Comparison of ENCODE assay signal across 12 cellular contexts in the genomic region with DNA sequence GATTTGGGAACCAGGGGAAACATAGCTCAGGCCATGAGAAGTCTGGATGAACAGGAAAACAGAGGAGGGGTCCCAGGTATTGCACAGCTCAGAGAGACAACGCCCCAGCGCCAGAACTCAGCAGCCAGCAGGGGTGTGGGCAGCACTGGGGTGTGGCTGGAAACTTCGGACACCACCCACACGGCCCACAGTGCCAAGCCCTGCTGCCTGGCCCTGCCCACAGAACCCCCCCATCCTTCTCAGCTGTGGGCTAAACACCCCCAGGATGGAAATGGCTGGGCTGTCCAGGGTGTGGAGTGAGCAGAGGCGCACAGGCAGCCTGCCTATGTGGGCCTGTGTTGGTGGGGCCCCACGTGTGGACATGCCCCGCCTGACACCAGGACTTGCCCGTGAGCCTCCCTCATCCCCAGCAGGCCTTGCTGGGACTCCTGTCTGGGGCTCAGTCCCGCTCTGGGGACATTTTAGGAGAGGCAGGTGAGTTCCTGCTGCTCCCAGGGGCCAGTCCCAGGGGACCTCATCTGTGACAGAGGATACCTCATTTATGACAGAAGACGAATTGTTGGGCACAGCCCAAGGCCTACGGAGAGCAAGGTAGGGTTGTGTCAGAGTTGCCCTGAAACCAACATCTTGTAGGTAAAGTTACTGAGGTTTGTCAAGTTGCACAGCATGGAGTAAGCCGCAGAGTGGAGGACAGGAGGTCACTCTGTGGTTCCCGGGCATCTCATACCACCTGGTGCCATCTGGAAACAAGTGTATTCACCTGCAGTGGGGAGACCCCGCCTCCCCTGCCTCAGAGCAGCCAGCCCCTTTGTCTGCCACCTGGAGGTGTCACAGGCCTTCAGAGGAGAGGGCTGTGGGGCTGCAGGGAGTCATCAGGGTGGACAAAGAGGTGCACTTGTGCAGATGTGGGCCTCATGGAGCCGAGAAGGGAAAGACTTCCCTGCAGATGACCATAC.
A peak's percentile ranks its signal among the peaks of the same experiment; 100 is the strongest.
DNase-seq lines count a peak whose midpoint lies in the region; ATAC-seq lines count a peak whose summit lies in the region.
"Had no signal": no experiment of that assay in that cellular context is flagged by ENCODE, and none has a peak within 500 bp of the region (broad histone marks: within the 10 kb centered on the region; RNA-seq: fewer than 3 reads in every experiment).

No MANE protein-coding gene starts in this region.

- peaks cover 56% of the 10 kb centered on the region for H3K4me1 Mint-ChIP-seq in activated CD4-positive, alpha-beta T cell treated with anti-CD3 and anti-CD28 coated beads for 36 hours
- peaks cover 62% of the 10 kb centered on the region for H3K4me1 Mint-ChIP-seq in stimulated activated naive CD8-positive, alpha-beta T cell treated with anti-CD3 and anti-CD28 coated beads, Interleukin-15, Interleukin-2, amounts not matched to agents 100 ng/mL and 50 ng/mL, for 24 hours (ENCODE audit: low read depth)

- H3K27ac ChIP-seq in esophagus (ENCODE audit: low read depth in 2 of 2, low read length in 1 of 2) = peak overlapping the region; percentile 76 to 85
- H3K27ac ChIP-seq: left lung, parathyroid adenoma had no signal

- intact Hi-C loops in activated CD4-positive, alpha-beta T cell treated with anti-CD3 and anti-CD28 coated beads for 36 hours (cut with DNase I, micrococcal nuclease) = loop anchor here (1.0 kb wide), 5 partner anchors 8 to 47 kb away; no protein-coding TSS in a partner anchor

- peaks cover 5% of the 10 kb centered on the region for H3K36me3 Mint-ChIP-seq in activated CD4-positive, alpha-beta T cell treated with anti-CD3 and anti-CD28 coated beads for 36 hours (ENCODE audit: low read depth)
- H3K36me3 Mint-ChIP-seq in stimulated activated naive CD8-positive, alpha-beta T cell treated with anti-CD3 and anti-CD28 coated beads, Interleukin-15, Interleukin-2, amounts not matched to agents 100 ng/mL and 50 ng/mL, for 24 hours (ENCODE audit: low read depth) = no peaks in the 10 kb centered on the region

- peak; percentile 21 for ATAC-seq in activated CD4-positive, alpha-beta T cell treated with anti-CD3 and anti-CD28 coated beads for 36 hours
- ATAC-seq in GM18858 (IDR thresholded peaks at IDR 0.05; ENCODE audit: unreplicated experiment) = no peak
- ATAC-seq: left lung had no signal

- H3K4me3 ChIP-seq in esophagus (ENCODE audit: low read depth in 1 of 2, low read length in 2 of 2) = no peak overlapping the region
- H3K4me3 ChIP-seq: left lung had no signal

- no peaks in the 10 kb centered on the region for H3K36me3 ChIP-seq in esophagus (ENCODE audit: control insufficient read depth in 2 of 2, insufficient read depth in 2 of 2, low read length in 1 of 2)
- H3K36me3 ChIP-seq: left lung had no signal

- 72 to 79% methylated on average over 15 of the region's 15 CpGs for WGBS in esophagus, 2 donors

- H3K27ac Mint-ChIP-seq in activated CD4-positive, alpha-beta T cell treated with anti-CD3 and anti-CD28 coated beads for 36 hours = peak overlapping the region; percentile 99
- peak overlapping the region; percentile 98 for H3K27ac Mint-ChIP-seq in stimulated activated naive CD8-positive, alpha-beta T cell treated with anti-CD3 and anti-CD28 coated beads, Interleukin-15, Interleukin-2, amounts not matched to agents 100 ng/mL and 50 ng/mL, for 24 hours

- peak overlapping the region; percentile 22 for H3K4me3 Mint-ChIP-seq in activated CD4-positive, alpha-beta T cell treated with anti-CD3 and anti-CD28 coated beads for 36 hours
- H3K4me3 Mint-ChIP-seq in stimulated activated naive CD8-positive, alpha-beta T cell treated with anti-CD3 and anti-CD28 coated beads, Interleukin-15, Interleukin-2, amounts not matched to agents 100 ng/mL and 50 ng/mL, for 24 hours = peak overlapping the region; percentile 62

- H3K9me3 ChIP-seq in esophagus (ENCODE audit: control insufficient read depth in 2 of 2, insufficient read depth in 1 of 2, low read depth in 1 of 2, low read length in 1 of 2) = no peaks in the 10 kb centered on the region
- H3K9me3 ChIP-seq: left lung had no signal

- peak; percentile 37 for DNase-seq in activated CD4-positive, alpha-beta T cell treated with anti-CD3 and anti-CD28 coated beads for 36 hours
- DNase-seq in activated CD4-positive, alpha-beta T cell treated with anti-CD3 and anti-CD28 coated beads for 4 hours = no peak
- DNase-seq in RPMI8226 (peak; percentile 37), iPS-NIHi11 (ENCODE audit: low spot score) (no peak), HCEC 1CT (no peak)
- DNase-seq: KG1, NCI-H774 had no signal

- no peaks in the 10 kb centered on the region for H3K27me3 Mint-ChIP-seq in activated CD4-positive, alpha-beta T cell treated with anti-CD3 and anti-CD28 coated beads for 36 hours
- no peaks in the 10 kb centered on the region for H3K27me3 Mint-ChIP-seq in stimulated activated naive CD8-positive, alpha-beta T cell treated with anti-CD3 and anti-CD28 coated beads, Interleukin-15, Interleukin-2, amounts not matched to agents 100 ng/mL and 50 ng/mL, for 24 hours

- peaks cover 9 to 24% of the 10 kb centered on the region in 2 donors for H3K4me1 ChIP-seq in esophagus (ENCODE audit: control insufficient read depth in 2 of 2, insufficient read depth in 2 of 2, low read length in 1 of 2)
- H3K4me1 ChIP-seq: parathyroid adenoma had no signal

- H3K9me3 Mint-ChIP-seq in activated CD4-positive, alpha-beta T cell treated with anti-CD3 and anti-CD28 coated beads for 36 hours (ENCODE audit: low read depth) = no peaks in the 10 kb centered on the region
- no peaks in the 10 kb centered on the region for H3K9me3 Mint-ChIP-seq in stimulated activated naive CD8-positive, alpha-beta T cell treated with anti-CD3 and anti-CD28 coated beads, Interleukin-15, Interleukin-2, amounts not matched to agents 100 ng/mL and 50 ng/mL, for 24 hours

- CTCF ChIA-PET in activated CD4-positive, alpha-beta T cell treated with anti-CD3 and anti-CD28 coated beads for 36 hours (lab: Charles Lee) = interaction anchor here (0.6 to 2.3 kb wide), 11 partner anchors 9 to 144 kb away, joined by 3 to 12 read pairs (median 5); no protein-coding TSS in a partner anchor

- H3K27me3 ChIP-seq in esophagus (ENCODE audit: control insufficient read depth in 1 of 2, insufficient read depth in 2 of 2, low read length in 2 of 2) = no peaks in the 10 kb centered on the region
- H3K27me3 ChIP-seq: left lung had no signal

- POLR2A ChIA-PET in activated CD4-positive, alpha-beta T cell treated with anti-CD3 and anti-CD28 coated beads for 36 hours (lab: Charles Lee) = interaction anchor here (0.7 to 2.4 kb wide), 15 partner anchors 8 to 181 kb away, joined by 3 to 30 read pairs (median 5); no protein-coding TSS in a partner anchor

Comparison
In these comparisons a context has a peak if more than half of its experiments do, and no peak if none do; other contexts are left out.
1. DNase-seq: peak in activated CD4-positive, alpha-beta T cell treated with anti-CD3 and anti-CD28 coated beads for 36 hours (single experiment) and RPMI8226 (single experiment); none in activated CD4-positive, alpha-beta T cell treated with anti-CD3 and anti-CD28 coated beads for 4 hours (0 of 2), iPS-NIHi11 (single experiment) and HCEC 1CT (single experiment).